ENCODE assay signal across 9 cellular contexts in genomic region chr16:72094266-72094610, GRCh38. TPM values are rescaled to one million over a fixed set of nuclear protein-coding genes. Genes with fewer than 3 reads are reported as not detected.
A peak's percentile ranks its signal among the peaks of the same experiment; 100 is the strongest.
DNase-seq lines count a peak whose midpoint lies in the region; ATAC-seq and TF ChIP-seq lines count a peak whose summit lies in the region.
"Had no signal": no experiment of that assay in that cellular context is flagged by ENCODE, and none has a peak within 500 bp of the region (broad histone marks: within the 10 kb centered on the region; RNA-seq: fewer than 3 reads in every experiment).

No MANE protein-coding gene starts in this region.

- DNase-seq in RKO (ENCODE audit: low spot score) (peak; percentile 29), colonic mucosa (peak; percentile 28), myocyte (ENCODE audit: low read depth) (peak; percentile 15), suprapubic skin (ENCODE audit: low spot score in 2 of 2) (no peak)

- peaks cover 11% of the 10 kb centered on the region for H3K4me1 ChIP-seq in colonic mucosa
- peaks cover 41% of the 10 kb centered on the region for H3K4me1 ChIP-seq in suprapubic skin

- H3K36me3 ChIP-seq in colonic mucosa, result peaks cover 8% of the 10 kb centered on the region
- H3K36me3 ChIP-seq in suprapubic skin, result peaks cover 45% of the 10 kb centered on the region

- no peak for TF ChIP-seq POLR2A in suprapubic skin (IDR thresholded peaks at IDR 0.05)

- intact Hi-C loops in colonic mucosa (cut with DNase I), result loop anchor here (5.0 kb wide), 1 partner anchor 82 kb away; no protein-coding TSS in a partner anchor

- peak overlapping the region; percentile 82 for H3K27ac ChIP-seq in colonic mucosa
- peak overlapping the region; percentile 94 for H3K27ac ChIP-seq in suprapubic skin

- H3K9ac ChIP-seq in colonic mucosa (ENCODE audit: low read depth in 2 of 2, low read length in 2 of 2), result peak overlapping the region; percentile 94

- ATAC-seq in GM18519 (IDR thresholded peaks at IDR 0.05; ENCODE audit: low FRiP score, unreplicated experiment) (no peak), HG03196 (IDR thresholded peaks at IDR 0.05; ENCODE audit: unreplicated experiment) (no peak), HG03045 (IDR thresholded peaks at IDR 0.05; ENCODE audit: unreplicated experiment) (no peak)

- WGBS in suprapubic skin, result 2% methylated on average over 11 of the region's 11 CpGs

- peak overlapping the region; percentile 92 for H3K4me3 ChIP-seq in GM08714 (ENCODE audit: low read length)
- H3K4me3 ChIP-seq in colonic mucosa, result peak overlapping the region; percentile 90
- peak overlapping the region; percentile 93 for H3K4me3 ChIP-seq in suprapubic skin

- H3K9me3 ChIP-seq in colonic mucosa (no peaks in the 10 kb centered on the region), suprapubic skin (no peaks in the 10 kb centered on the region)

- TF ChIP-seq EP300 in suprapubic skin (IDR thresholded peaks at IDR 0.05), result no peak

- no peaks in the 10 kb centered on the region for H3K27me3 ChIP-seq in colonic mucosa
- H3K27me3 ChIP-seq in suprapubic skin, result no peaks in the 10 kb centered on the region

- TF ChIP-seq CTCF in colonic mucosa (IDR thresholded peaks at IDR 0.05), result no peak
- TF ChIP-seq CTCF in suprapubic skin (IDR thresholded peaks at IDR 0.05), result no peak

RNA-seq across cellular contexts. Expression of gene DHX38, which starts 0.6 kb away (rescaled TPM):
- total RNA-seq in colonic mucosa, result 10 to 100 TPM; 41.7 to 79.3 TPM
- total RNA-seq in myocyte, result 30.5 and 40.5 TPM in 2 replicates
- 40.8 TPM for polyA plus RNA-seq in myocyte (2012)
- total RNA-seq in suprapubic skin, result 10 to 100 TPM; 36.6 to 98.9 (median 57.5) TPM

RNA-seq across cellular contexts. Expression of gene TXNL4B, which starts 0.8 kb away (rescaled TPM):
- 10 to 100 TPM; 10.1 to 13.7 TPM for total RNA-seq in colonic mucosa
- 5.6 and 5.8 TPM in 2 replicates for total RNA-seq in myocyte
- 6.4 TPM for polyA plus RNA-seq in myocyte (2012)
- 10 to 100 TPM in 1 of 4 donors, 1 to 10 TPM in 3; 6.4 to 19.9 (median 6.9) TPM for total RNA-seq in suprapubic skin

RNA-seq across cellular contexts. Expression of gene HPR, which starts 31.2 kb away (rescaled TPM):
- total RNA-seq in colonic mucosa (under 1 TPM in 1 of 2 donors, not detected in 1; 0.69 TPM), myocyte (not detected in 2 replicates), suprapubic skin (under 1 TPM in 1 of 4 donors, not detected in 3; 0.51 TPM)
- 0.08 TPM for polyA plus RNA-seq in myocyte (2012)
- total RNA-seq: NCI-H460 had no signal

RNA-seq across cellular contexts. Expression of gene HP, which starts 39.9 kb away (rescaled TPM):
- 10 to 100 TPM in 1 of 2 donors, 1 to 10 TPM in 1; 5.7 to 27.6 TPM for total RNA-seq in colonic mucosa
- total RNA-seq in myocyte, result not detected in 2 replicates
- polyA plus RNA-seq in myocyte (2012), result 0.09 TPM
- total RNA-seq in suprapubic skin, result 100 to 1,000 TPM in 1 of 4 donors, 1 to 10 TPM in 2, under 1 TPM in 1; 0.65 to 170 (median 6.0) TPM
- total RNA-seq: NCI-H460 had no signal

Comparison
In these comparisons a context has a peak if more than half of its experiments do, and no peak if none do; other contexts are left out.
1. DNase-seq: peak in RKO (single experiment), colonic mucosa (single experiment) and myocyte (single experiment); none in suprapubic skin (0 of 2).
2. Peak in every context shown above with its lines, with median percentiles within 50 percentile points of each other: H3K4me3 ChIP-seq.